Comparison of ENCODE assay signal across 8 cellular contexts in genomic region chr2:58163913-58164312, GRCh38.
"Had no signal": no experiment of that assay in that cellular context is flagged by ENCODE, and none has a peak within 500 bp of the region (broad histone marks: within the 10 kb centered on the region; RNA-seq: fewer than 3 reads in every experiment).

No MANE protein-coding gene starts in this region.

- DNase-seq: H7, HFFc6, KG1 had no signal

- H3K27ac ChIP-seq: HL-60 had no signal

- H2AFZ ChIP-seq: GM23338 had no signal

- ATAC-seq: GM23338, HCT116 had no signal

- H3K4me1 ChIP-seq: HAP-1 had no signal

- FAIRE-seq: H1 had no signal

- H3K4me2 ChIP-seq: GM23338 had no signal

- H3K9me3 ChIP-seq: HAP-1 had no signal

- H3K4me3 ChIP-seq: GM23338, HAP-1 had no signal
